ENCODE assay signal across 1 cellular context in genomic region chr17:3668279-3669084, GRCh38.
A peak's percentile ranks its signal among the peaks of the same experiment; 100 is the strongest.
TF ChIP-seq lines count a peak whose summit lies in the region.

EMC6 (plus strand) TSS chr17:3668812; CDS start chr17:3669147, 335 bp downstream.
TAX1BP3 (minus strand) TSS chr17:3668578; CDS start chr17:3668526, 52 bp downstream.

TF ChIP-seq in HepG2, 621 proteins besides CTCF, POLR2A, EP300 and RAD21 (continued from another document and continues in another):
- TF ChIP-seq ZNF362 (CRISPR knock-in tag; IDR thresholded peaks at IDR 0.05; ENCODE audit: borderline replicate concordance) (no peak), GZF1 (CRISPR knock-in tag; IDR thresholded peaks at IDR 0.05) (no peak), ZNF331 (CRISPR knock-in tag; IDR thresholded peaks at IDR 0.05) (peak; percentile 6), ZNF558 (CRISPR knock-in tag; IDR thresholded peaks at IDR 0.05; ENCODE audit: borderline replicate concordance) (peak; percentile 26; the same call in 1 of the 2 replicates), PHF21A (CRISPR knock-in tag; IDR thresholded peaks at IDR 0.05) (peak; percentile 80; the same call in 1 of the 2 replicates), TSC22D2 (CRISPR knock-in tag; IDR thresholded peaks at IDR 0.05; ENCODE audit: borderline replicate concordance) (peak; percentile 63; the same call in 1 of the 2 replicates), ZNF598 (CRISPR knock-in tag; IDR thresholded peaks at IDR 0.05; ENCODE audit: borderline replicate concordance) (0 out of 2 replicates have a peak, but pooled peaks have one; percentile 1), PLRG1 (conservative IDR thresholded peaks at IDR 0.05) (no peak), MEF2D (CRISPR knock-in tag; IDR thresholded peaks at IDR 0.05) (0 out of 2 replicates have a peak, but pooled peaks have one; percentile 3), ZNF761 (CRISPR knock-in tag; conservative IDR thresholded peaks at IDR 0.05) (peak; percentile 71; the same call in 1 of the 2 replicates), ZNF501 (CRISPR knock-in tag; IDR thresholded peaks at IDR 0.05) (peak; percentile 92), HBP1 (CRISPR knock-in tag; IDR thresholded peaks at IDR 0.05; ENCODE audit: low read depth) (no peak; the same call in 1 of the 2 replicates), TEAD2 (CRISPR knock-in tag; IDR thresholded peaks at IDR 0.05) (no peak), ZNF232 (CRISPR knock-in tag; IDR thresholded peaks at IDR 0.05; ENCODE audit: borderline replicate concordance) (peak; percentile 2; the same call in 1 of the 2 replicates), ZNF841 (CRISPR knock-in tag; IDR thresholded peaks at IDR 0.05; ENCODE audit: borderline replicate concordance) (no peak), ZBTB21 (CRISPR knock-in tag; IDR thresholded peaks at IDR 0.05) (peak; percentile 41), HCFC1 (IDR thresholded peaks at IDR 0.05; ENCODE audit: low read depth, low read length) (no peak), GABPA (IDR thresholded peaks at IDR 0.05; ENCODE audit: low read depth, low read length) (no peak), GABPA (CRISPR knock-in tag; IDR thresholded peaks at IDR 0.05; ENCODE audit: low read depth) (no peak; the same call in 1 of the 2 replicates), ZNF816 (CRISPR knock-in tag; IDR thresholded peaks at IDR 0.05; ENCODE audit: borderline replicate concordance) (no peak; the same call in 1 of the 2 replicates), HOXA9 (CRISPR knock-in tag; IDR thresholded peaks at IDR 0.05; ENCODE audit: borderline replicate concordance) (no peak), ZBTB7B (CRISPR knock-in tag; IDR thresholded peaks at IDR 0.05) (peak; percentile 6; the same call in 1 of the 2 replicates), BCL6 (CRISPR knock-in tag; IDR thresholded peaks at IDR 0.05) (no peak), RCOR2 (CRISPR knock-in tag; IDR thresholded peaks at IDR 0.05) (no peak), FOXJ3 (CRISPR knock-in tag; IDR thresholded peaks at IDR 0.05; ENCODE audit: borderline replicate concordance) (peak; percentile 80; the same call in 1 of the 2 replicates), ISX (CRISPR knock-in tag; conservative IDR thresholded peaks at IDR 0.05) (peak; percentile 89; the same call in 1 of the 2 replicates), RORA (CRISPR knock-in tag; IDR thresholded peaks at IDR 0.05) (peak; percentile 17; the same call in 1 of the 2 replicates), SNAPC4 (CRISPR knock-in tag; IDR thresholded peaks at IDR 0.05) (no peak), ZNF563 (CRISPR knock-in tag; IDR thresholded peaks at IDR 0.05) (no peak; the same call in 1 of the 2 replicates), ZNF253 (CRISPR knock-in tag; IDR thresholded peaks at IDR 0.05; ENCODE audit: borderline replicate concordance) (0 out of 2 replicates have a peak, but pooled peaks have one; percentile 27), SNRNP70 (IDR thresholded peaks at IDR 0.05; ENCODE audit: low read depth, low read length) (no peak), ATRX (CRISPR knock-in tag; IDR thresholded peaks at IDR 0.05; ENCODE audit: borderline replicate concordance) (no peak), ZNF256 (CRISPR knock-in tag; conservative IDR thresholded peaks at IDR 0.05) (peak; percentile 76), NR1H2 (CRISPR knock-in tag; IDR thresholded peaks at IDR 0.05; ENCODE audit: borderline replicate concordance, low read depth) (no peak), XBP1 (CRISPR knock-in tag; IDR thresholded peaks at IDR 0.05) (no peak), ZNF460 (CRISPR knock-in tag; IDR thresholded peaks at IDR 0.05; ENCODE audit: borderline replicate concordance) (no peak), ZXDC (CRISPR knock-in tag; IDR thresholded peaks at IDR 0.05) (no peak), ZNF251 (CRISPR knock-in tag; IDR thresholded peaks at IDR 0.05) (no peak), HNF4A (CRISPR knock-in tag; IDR thresholded peaks at IDR 0.05) (no peak), SOX13 (IDR thresholded peaks at IDR 0.05) (no peak), SOX13 (CRISPR knock-in tag; conservative IDR thresholded peaks at IDR 0.05 in 1 of 2, IDR thresholded peaks at IDR 0.05 in 1 of 2) (no peak), TP53 (CRISPR knock-in tag; conservative IDR thresholded peaks at IDR 0.05) (peak; percentile 58), ATAD3A (CRISPR knock-in tag; IDR thresholded peaks at IDR 0.05) (no peak), IKZF1 (IDR thresholded peaks at IDR 0.05) (no peak), EEA1 (CRISPR knock-in tag; IDR thresholded peaks at IDR 0.05; ENCODE audit: borderline replicate concordance) (peak; percentile 30; the same call in 1 of the 2 replicates), PHF5A (CRISPR knock-in tag; IDR thresholded peaks at IDR 0.05; ENCODE audit: low read depth, unreplicated experiment) (peak; percentile 30), ZUFSP (CRISPR knock-in tag; IDR thresholded peaks at IDR 0.05; ENCODE audit: borderline replicate concordance) (no peak), SIX4 (CRISPR knock-in tag; IDR thresholded peaks at IDR 0.05) (no peak), PBX2 (CRISPR knock-in tag; IDR thresholded peaks at IDR 0.05) (no peak), ZSCAN22 (CRISPR knock-in tag; IDR thresholded peaks at IDR 0.05) (no peak), HOMEZ (CRISPR knock-in tag; IDR thresholded peaks at IDR 0.05; ENCODE audit: low read depth) (no peak), ZNF33A (CRISPR knock-in tag; IDR thresholded peaks at IDR 0.05; ENCODE audit: borderline replicate concordance) (no peak), ZNF282 (IDR thresholded peaks at IDR 0.05; ENCODE audit: partially characterized antibody) (no peak), ZNF772 (CRISPR knock-in tag; IDR thresholded peaks at IDR 0.05) (0 out of 2 replicates have a peak, but pooled peaks have one; percentile 64), ZFP36L2 (CRISPR knock-in tag; IDR thresholded peaks at IDR 0.05) (no peak; the same call in 1 of the 2 replicates), ZSCAN25 (CRISPR knock-in tag; IDR thresholded peaks at IDR 0.05) (0 out of 2 replicates have a peak, but pooled peaks have one; percentile 23), MLLT10 (CRISPR knock-in tag; IDR thresholded peaks at IDR 0.05) (no peak), ZNF382 (CRISPR knock-in tag; IDR thresholded peaks at IDR 0.05; ENCODE audit: borderline replicate concordance) (no peak), ADNP (CRISPR knock-in tag; IDR thresholded peaks at IDR 0.05) (no peak), PHF20 (CRISPR knock-in tag; IDR thresholded peaks at IDR 0.05) (peak; percentile 61; the same call in 1 of the 2 replicates)
